30 cellular contexts compared by ENCODE assay signal in genomic region chr10:75572478-75572877, GRCh38.
"Had no signal": no experiment of that assay in that cellular context is flagged by ENCODE, and none has a peak within 500 bp of the region (broad histone marks: within the 10 kb centered on the region; RNA-seq: fewer than 3 reads in every experiment).

No MANE protein-coding gene starts in this region.

- ATAC-seq: activated CD8-positive, alpha-beta T cell treated with anti-CD3 and anti-CD28 coated beads for 36 hours; activated naive CD4-positive, alpha-beta T cell treated with anti-CD3 and anti-CD28 coated beads, Interleukin-2, amount 50 U/mL, for 72 hours; activated T-cell treated with anti-CD3 and anti-CD28 coated beads, Interleukin-2, amount 50 U/mL, for 4 hours; activated T-cell treated with anti-CD3 and anti-CD28 coated beads, Interleukin-2, amount 50 U/mL, for 72 hours; activated T-helper 17 cell treated with anti-CD3 and anti-CD28 coated beads, Interleukin-2, amount 50 U/mL, for 72 hours; body of pancreas had no signal

- H3K36me3 ChIP-seq: cardiac muscle cell had no signal

- H3K27ac ChIP-seq: body of pancreas, cardiac muscle cell, VCaP had no signal

- H3K27me3 ChIP-seq: body of pancreas, cardiac muscle cell had no signal

- H3K4me3 ChIP-seq: body of pancreas, cardiac muscle cell had no signal

- DNase-seq: activated B cell treated with CpG ODN at 0.5 μM for 24 hours; activated CD4-positive, alpha-beta memory T cell treated with anti-CD3 and anti-CD28 coated beads for 36 hours; activated CD4-positive, alpha-beta T cell treated with anti-CD3 and anti-CD28 coated beads for 4 hours; activated CD4-positive, alpha-beta T cell treated with anti-CD3 and anti-CD28 coated beads, Interleukin-2, amount 10 ng/mL, durations not matched to agents 24 days and 14 days; activated CD4-positive, alpha-beta T cell treated with anti-CD3 and anti-CD28 coated beads, Interleukin-2, amount 50 U/mL, for 1 hour; activated CD4-positive, alpha-beta T cell treated with anti-CD3 and anti-CD28 coated beads, Interleukin-2, amount 50 U/mL, for 4 hours; activated CD4-positive, CD25-positive, alpha-beta regulatory T cell treated with anti-CD3 and anti-CD28 coated beads, Interleukin-2, amount 50 U/mL, for 72 hours; activated CD8-positive, alpha-beta memory T cell treated with anti-CD3 and anti-CD28 coated beads, Interleukin-2, amount 50 U/mL, for 4 hours; activated CD8-positive, alpha-beta T cell treated with anti-CD3 and anti-CD28 coated beads for 36 hours; activated effector memory CD4-positive, alpha-beta T cell treated with anti-CD3 and anti-CD28 coated beads, Interleukin-2, amount 50 U/mL, for 16 hours; activated gamma-delta T cell treated with Interleukin-2 at 50 U/mL for 16 hours; activated naive CD4-positive, alpha-beta T cell; activated naive CD4-positive, alpha-beta T cell treated with anti-CD3 and anti-CD28 coated beads for 36 hours; activated naive CD4-positive, alpha-beta T cell treated with anti-CD3 and anti-CD28 coated beads, Interleukin-2, amount 50 U/mL, for 16 hours; activated naive CD8-positive, alpha-beta T cell treated with anti-CD3 and anti-CD28 coated beads for 36 hours; activated T-cell treated with anti-CD3 and anti-CD28 coated beads for 4 hours; activated T-cell treated with anti-CD3 and anti-CD28 coated beads, Interleukin-2, amount 50 U/mL, for 1 hour; activated T-cell treated with anti-CD3 and anti-CD28 coated beads, Interleukin-2, amount 50 U/mL, for 4 hours; activated T-cell treated with anti-CD3 and anti-CD28 coated beads, Interleukin-2, amount 50 U/mL, for 72 hours; aorta; body of pancreas; caudate nucleus; cerebellar nuclear complex; T-helper 1 cell; T-helper 2 cell; T-helper 9 cell had no signal
